ENCODE assay signal across 23 cellular contexts in the genomic region with DNA sequence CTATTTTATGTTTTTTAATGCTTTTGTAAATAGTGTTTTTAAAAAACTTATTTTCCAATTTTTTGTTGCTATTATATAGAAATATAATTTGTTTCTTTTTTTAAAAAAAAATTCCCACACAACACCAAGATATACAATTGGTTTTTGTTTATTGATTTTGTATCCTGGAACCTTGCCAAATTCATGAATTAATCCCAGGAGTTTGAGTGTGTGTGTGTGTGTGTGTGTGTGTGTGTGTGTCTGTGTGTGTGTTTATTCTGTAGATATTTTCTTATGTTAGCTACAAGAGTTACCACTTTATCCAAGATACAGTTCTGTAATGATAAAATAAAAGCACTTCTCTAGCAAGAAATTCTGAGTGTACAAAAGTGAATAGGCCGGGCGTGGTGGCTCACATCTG. TPM values are rescaled to one million over a fixed set of nuclear protein-coding genes. Genes with fewer than 3 reads are reported as not detected.
"Had no signal": no experiment of that assay in that cellular context is flagged by ENCODE, and none has a peak within 500 bp of the region (broad histone marks: within the 10 kb centered on the region; RNA-seq: fewer than 3 reads in every experiment).

No MANE protein-coding gene starts in this region.

- H3K9me3 ChIP-seq: SJSA1 had no signal

- H3K4me2 ChIP-seq: KMS-11 had no signal

- DNase-seq: IMR-90, Kasumi-1, MM.1S, NCI-H1092 treated with DMSO at 0.1 percent for 48 hours, NCI-H1417 treated with DMSO at 0.1 percent for 48 hours, NCI-H1694, NCI-H187 treated with DMSO at 0.1 percent for 48 hours, NCI-H2029 treated with DMSO at 0.1 percent for 48 hours, NCI-H2107, NCI-H2227 treated with DMSO at 0.1 percent for 48 hours, NCI-H524, NCI-H526 treated with DMSO at 0.1 percent for 48 hours, Right ventricle myocardium superior, RPMI8226, SIG-M5 had no signal

- H3K9ac ChIP-seq: KMS-11 had no signal

- H3K4me3 ChIP-seq: SJSA1, SK-N-MC had no signal

- FAIRE-seq: HepG2, RCC 7860 had no signal

- H3K27ac ChIP-seq: KMS-11, SJSA1, SK-N-MC had no signal

- H3K4me1 ChIP-seq: SJSA1 had no signal

- ATAC-seq: HepG2 had no signal

- H3K36me3 ChIP-seq: SJSA1 had no signal

RNA-seq across cellular contexts. Expression of a gene that starts 7.6 kb away (rescaled TPM):
- total RNA-seq: HepG2, HT1080, IMR-90, M059J, NCI-H460, Right ventricle myocardium superior, SJSA1 had no signal
- polyA plus RNA-seq: HepG2, IMR-90 had no signal

RNA-seq across cellular contexts. Expression of a gene that starts 25.0 kb away (rescaled TPM):
- total RNA-seq: HepG2, HT1080, IMR-90, M059J, NCI-H460, Right ventricle myocardium superior, SJSA1 had no signal
- polyA plus RNA-seq: HepG2, IMR-90 had no signal
